In genomic region chr7:102424787-102425218, GRCh38 we compare ENCODE assay signal across 11 cellular contexts. TPM values are rescaled to one million over a fixed set of nuclear protein-coding genes. Genes with fewer than 3 reads are reported as not detected.
DNase-seq lines count a peak whose midpoint lies in the region; ATAC-seq and TF ChIP-seq lines count a peak whose summit lies in the region.
"Had no signal": no experiment of that assay in that cellular context is flagged by ENCODE, and none has a peak within 500 bp of the region (broad histone marks: within the 10 kb centered on the region; RNA-seq: fewer than 3 reads in every experiment).

No MANE protein-coding gene starts in this region.

- 94% methylated on average over 12 of the region's 13 CpGs for WGBS in mammary epithelial cell (ENCODE audit: low coverage, missing lambda C conversion rate)

- H3K4me3 ChIP-seq in mammary epithelial cell (replicated peaks in 1 of 3; ENCODE audit: insufficient read depth in 1 of 3, low read depth in 2 of 3, low read length in 3 of 3) = no peak overlapping the region
- H3K4me3 ChIP-seq: adrenal gland, SK-N-MC had no signal

- H3K36me3 Mint-ChIP-seq in activated T-helper 2 cell treated with anti-CD3 and anti-CD28 coated beads, Interferon-gamma antibody, Interleukin-2, Interleukin-4, amounts not matched to agents 10 μg/mL and 5 μg/mL and 100 μg/mL, durations not matched to agents 14 hours and 24 hours and 36 hours (ENCODE audit: low read depth) = peaks cover 64% of the 10 kb centered on the region
- H3K36me3 Mint-ChIP-seq in natural killer cell treated with Interleukin-12 subunit alpha and Interleukin-12 subunit beta and Interleukin-15 and Interleukin-18, amount 100 ng/mL, for 72 hours = no peaks in the 10 kb centered on the region

- H3K4me1 Mint-ChIP-seq in activated T-helper 2 cell treated with anti-CD3 and anti-CD28 coated beads, Interferon-gamma antibody, Interleukin-2, Interleukin-4, amounts not matched to agents 10 μg/mL and 5 μg/mL and 100 μg/mL, durations not matched to agents 14 hours and 24 hours and 36 hours (ENCODE audit: low read depth) = peaks cover 60% of the 10 kb centered on the region
- peaks cover 48 to 55% of the 10 kb centered on the region in 2 donors for H3K4me1 Mint-ChIP-seq in natural killer cell treated with Interleukin-12 subunit alpha and Interleukin-12 subunit beta and Interleukin-15 and Interleukin-18, amount 100 ng/mL, for 72 hours (ENCODE audit: low read depth in 2 of 2)

- no TSS peak for BruUV-seq in mammary epithelial cell (replicated peaks; lab: Mats Ljungman, UMichigan)

- H3K9me3 ChIP-seq in mammary epithelial cell (replicated peaks; ENCODE audit: insufficient read depth, low read length) = no peaks in the 10 kb centered on the region
- H3K9me3 ChIP-seq: adrenal gland had no signal

- CTCF ChIA-PET in mammary epithelial cell (lab: Charles Lee; ENCODE audit: low non-redundant PET) = no interaction called here

- H3K27ac Mint-ChIP-seq in activated T-helper 2 cell treated with anti-CD3 and anti-CD28 coated beads, Interferon-gamma antibody, Interleukin-2, Interleukin-4, amounts not matched to agents 10 μg/mL and 5 μg/mL and 100 μg/mL, durations not matched to agents 14 hours and 24 hours and 36 hours = peak overlapping the region; percentile 100
- H3K27ac Mint-ChIP-seq in natural killer cell treated with Interleukin-12 subunit alpha and Interleukin-12 subunit beta and Interleukin-15 and Interleukin-18, amount 100 ng/mL, for 72 hours = peak overlapping the region; percentile 100

- intact Hi-C loops in activated T-helper 2 cell treated with anti-CD3 and anti-CD28 coated beads, Interferon-gamma antibody, Interleukin-2, Interleukin-4, amounts not matched to agents 10 μg/mL and 5 μg/mL and 100 μg/mL, durations not matched to agents 14 hours and 24 hours and 36 hours (cut with micrococcal nuclease) = no loop called here
- intact Hi-C loops in posterior vena cava (cut with DNase I) = no loop called here
- intact Hi-C loops in mammary epithelial cell (cut with micrococcal nuclease) = no loop called here

- no peak overlapping the region for H2AFZ ChIP-seq in mammary epithelial cell (ENCODE audit: low read depth, low read length)

- H3K4me2 ChIP-seq in mammary epithelial cell (ENCODE audit: insufficient read depth, low read depth, low read length) = no peak overlapping the region

- peak; percentile 24 for ATAC-seq in GM18867 (IDR thresholded peaks at IDR 0.05; ENCODE audit: unreplicated experiment)
- peak; percentile 9 for ATAC-seq in HG02973 (IDR thresholded peaks at IDR 0.05; ENCODE audit: unreplicated experiment)
- ATAC-seq in natural killer cell treated with Interleukin-12 subunit alpha and Interleukin-12 subunit beta and Interleukin-15 and Interleukin-18, amount 100 ng/mL, for 72 hours = no peak
- ATAC-seq in GM18519 (IDR thresholded peaks at IDR 0.05; ENCODE audit: low FRiP score, unreplicated experiment) = no peak

- dilution Hi-C loops in mammary epithelial cell (cut with HindIII; ENCODE audit: low sequenced_read_pairs) = no loop called here

- no peaks in the 10 kb centered on the region for H3K27me3 Mint-ChIP-seq in activated T-helper 2 cell treated with anti-CD3 and anti-CD28 coated beads, Interferon-gamma antibody, Interleukin-2, Interleukin-4, amounts not matched to agents 10 μg/mL and 5 μg/mL and 100 μg/mL, durations not matched to agents 14 hours and 24 hours and 36 hours (ENCODE audit: low read depth)
- no peaks in the 10 kb centered on the region for H3K27me3 Mint-ChIP-seq in natural killer cell treated with Interleukin-12 subunit alpha and Interleukin-12 subunit beta and Interleukin-15 and Interleukin-18, amount 100 ng/mL, for 72 hours

- no peaks in the 10 kb centered on the region for H3K27me3 ChIP-seq in mammary epithelial cell (ENCODE audit: insufficient read depth, low read length)
- H3K27me3 ChIP-seq: adrenal gland had no signal

- H3K4me1 ChIP-seq in mammary epithelial cell (ENCODE audit: insufficient read depth, low read length) = no peaks in the 10 kb centered on the region
- H3K4me1 ChIP-seq: adrenal gland had no signal

- no peaks in the 10 kb centered on the region for H4K20me1 ChIP-seq in mammary epithelial cell (ENCODE audit: insufficient read depth, low read length)

- TF ChIP-seq CTCF in GM13977 (IDR thresholded peaks at IDR 0.05; ENCODE audit: extremely low read depth, insufficient read depth, missing control alignments) = no peak
- no peak for TF ChIP-seq CTCF in mammary epithelial cell (conservative IDR thresholded peaks at IDR 0.05 in 1 of 2, IDR thresholded peaks at IDR 0.05 in 1 of 2; ENCODE audit: extremely low read depth in 1 of 2, insufficient read depth in 1 of 2, low read depth in 1 of 2, low read length in 2 of 2)

- H3K36me3 ChIP-seq in mammary epithelial cell (ENCODE audit: insufficient read depth, low read length) = peaks cover 5% of the 10 kb centered on the region

- in situ Hi-C loops in GM13977 (cut with MboI; ENCODE audit: low pct_unique_long_range_greater_than_20kb, low sequenced_read_pairs, unreplicated experiment) (no loop called here), mammary epithelial cell (cut with MboI; ENCODE audit: low sequenced_read_pairs in 2 of 2) (no loop called here)

- H3K4me3 Mint-ChIP-seq in activated T-helper 2 cell treated with anti-CD3 and anti-CD28 coated beads, Interferon-gamma antibody, Interleukin-2, Interleukin-4, amounts not matched to agents 10 μg/mL and 5 μg/mL and 100 μg/mL, durations not matched to agents 14 hours and 24 hours and 36 hours (ENCODE audit: low read depth) = peak overlapping the region; percentile 47
- H3K4me3 Mint-ChIP-seq in natural killer cell treated with Interleukin-12 subunit alpha and Interleukin-12 subunit beta and Interleukin-15 and Interleukin-18, amount 100 ng/mL, for 72 hours = peak overlapping the region; percentile 98

- H3K27ac ChIP-seq in mammary epithelial cell (ENCODE audit: insufficient read depth, low read depth, low read length) = no peak overlapping the region
- H3K27ac ChIP-seq: SK-N-MC had no signal

- H3K79me2 ChIP-seq in mammary epithelial cell (ENCODE audit: insufficient read depth, low read length) = no peaks in the 10 kb centered on the region

- no peak for DNase-seq in activated T-helper 2 cell treated with anti-CD3 and anti-CD28 coated beads, Interferon-gamma antibody, Interleukin-2, Interleukin-4, amounts not matched to agents 10 μg/mL and 5 μg/mL and 100 μg/mL, durations not matched to agents 14 hours and 24 hours and 36 hours (ENCODE audit: low spot score)
- DNase-seq in natural killer cell treated with Interleukin-12 subunit alpha and Interleukin-12 subunit beta and Interleukin-15 and Interleukin-18, amount 100 ng/mL, for 72 hours (ENCODE audit: low spot score) = no peak
- DNase-seq in posterior vena cava (ENCODE audit: low spot score) = no peak
- no peak for DNase-seq in GM13977 (ENCODE audit: low spot score)
- DNase-seq in mammary epithelial cell = no peak
- DNase-seq: HCEC 1CT had no signal

- no peaks in the 10 kb centered on the region for H3K9me3 Mint-ChIP-seq in activated T-helper 2 cell treated with anti-CD3 and anti-CD28 coated beads, Interferon-gamma antibody, Interleukin-2, Interleukin-4, amounts not matched to agents 10 μg/mL and 5 μg/mL and 100 μg/mL, durations not matched to agents 14 hours and 24 hours and 36 hours
- H3K9me3 Mint-ChIP-seq in natural killer cell treated with Interleukin-12 subunit alpha and Interleukin-12 subunit beta and Interleukin-15 and Interleukin-18, amount 100 ng/mL, for 72 hours = no peaks in the 10 kb centered on the region

- H3K9ac ChIP-seq in mammary epithelial cell (ENCODE audit: insufficient read depth, low read length) = no peak overlapping the region

RNA-seq across cellular contexts. Expression of gene ORAI2, which starts 8.6 kb away (rescaled TPM):
- 53.5 and 53.8 TPM in 2 replicates for total RNA-seq in activated T-helper 2 cell treated with anti-CD3 and anti-CD28 coated beads, Interferon-gamma antibody, Interleukin-2, Interleukin-4, amounts not matched to agents 10 μg/mL and 5 μg/mL and 100 μg/mL, durations not matched to agents 14 hours and 24 hours and 36 hours
- total RNA-seq in natural killer cell treated with Interleukin-12 subunit alpha and Interleukin-12 subunit beta and Interleukin-15 and Interleukin-18, amount 100 ng/mL, for 72 hours = 10 to 100 TPM; 56.5 to 70.4 TPM
- total RNA-seq in posterior vena cava (10 to 100 TPM; 13.0 to 17.5 TPM), mammary epithelial cell (10 to 100 TPM; 17.3 to 28.0 TPM)
- polyA plus RNA-seq in mammary epithelial cell = 10.7 TPM
- 13.6 TPM for polyA minus RNA-seq in mammary epithelial cell

RNA-seq across cellular contexts. Expression of gene PRKRIP1, which starts 28.6 kb away (rescaled TPM):
- 25.7 and 30.0 TPM in 2 replicates for total RNA-seq in activated T-helper 2 cell treated with anti-CD3 and anti-CD28 coated beads, Interferon-gamma antibody, Interleukin-2, Interleukin-4, amounts not matched to agents 10 μg/mL and 5 μg/mL and 100 μg/mL, durations not matched to agents 14 hours and 24 hours and 36 hours
- 10 to 100 TPM; 26.7 to 39.5 TPM for total RNA-seq in natural killer cell treated with Interleukin-12 subunit alpha and Interleukin-12 subunit beta and Interleukin-15 and Interleukin-18, amount 100 ng/mL, for 72 hours
- 10 to 100 TPM; 13.8 to 13.9 TPM for total RNA-seq in posterior vena cava
- 10 to 100 TPM; 13.3 to 27.1 TPM for total RNA-seq in mammary epithelial cell
- polyA plus RNA-seq in mammary epithelial cell = 13.2 TPM
- 1.0 TPM for polyA minus RNA-seq in mammary epithelial cell

RNA-seq across cellular contexts. Expression of gene ALKBH4, which starts 39.9 kb away (rescaled TPM):
- 8.9 and 10.0 TPM in 2 replicates for total RNA-seq in activated T-helper 2 cell treated with anti-CD3 and anti-CD28 coated beads, Interferon-gamma antibody, Interleukin-2, Interleukin-4, amounts not matched to agents 10 μg/mL and 5 μg/mL and 100 μg/mL, durations not matched to agents 14 hours and 24 hours and 36 hours
- total RNA-seq in natural killer cell treated with Interleukin-12 subunit alpha and Interleukin-12 subunit beta and Interleukin-15 and Interleukin-18, amount 100 ng/mL, for 72 hours = 10 to 100 TPM in 1 of 2 donors, 1 to 10 TPM in 1; 7.8 to 19.3 TPM
- total RNA-seq in posterior vena cava = 1 to 10 TPM; 6.4 to 6.8 TPM
- total RNA-seq in mammary epithelial cell = 10 to 100 TPM in 1 of 2 donors, 1 to 10 TPM in 1; 9.2 to 12.5 TPM
- polyA plus RNA-seq in mammary epithelial cell = 5.3 TPM
- 0.41 TPM for polyA minus RNA-seq in mammary epithelial cell

RNA-seq across cellular contexts. Expression of gene LRWD1, which starts 40.0 kb away (rescaled TPM):
- 21.8 and 22.0 TPM in 2 replicates for total RNA-seq in activated T-helper 2 cell treated with anti-CD3 and anti-CD28 coated beads, Interferon-gamma antibody, Interleukin-2, Interleukin-4, amounts not matched to agents 10 μg/mL and 5 μg/mL and 100 μg/mL, durations not matched to agents 14 hours and 24 hours and 36 hours
- 10 to 100 TPM; 22.9 to 44.2 TPM for total RNA-seq in natural killer cell treated with Interleukin-12 subunit alpha and Interleukin-12 subunit beta and Interleukin-15 and Interleukin-18, amount 100 ng/mL, for 72 hours
- 1 to 10 TPM; 6.6 to 9.2 TPM for total RNA-seq in posterior vena cava
- 10 to 100 TPM; 17.8 to 18.3 TPM for total RNA-seq in mammary epithelial cell
- polyA plus RNA-seq in mammary epithelial cell = 18.0 TPM
- polyA minus RNA-seq in mammary epithelial cell = 10.0 TPM

RNA-seq across cellular contexts. Expression of gene POLR2J, which starts 53.9 kb away (rescaled TPM):
- total RNA-seq in activated T-helper 2 cell treated with anti-CD3 and anti-CD28 coated beads, Interferon-gamma antibody, Interleukin-2, Interleukin-4, amounts not matched to agents 10 μg/mL and 5 μg/mL and 100 μg/mL, durations not matched to agents 14 hours and 24 hours and 36 hours = 46.8 and 52.2 TPM in 2 replicates
- 10 to 100 TPM; 56.9 to 57.6 TPM for total RNA-seq in natural killer cell treated with Interleukin-12 subunit alpha and Interleukin-12 subunit beta and Interleukin-15 and Interleukin-18, amount 100 ng/mL, for 72 hours
- total RNA-seq in posterior vena cava (10 to 100 TPM; 35.0 to 40.3 TPM), mammary epithelial cell (10 to 100 TPM; 19.3 to 50.5 TPM)
- polyA plus RNA-seq in mammary epithelial cell = 75.1 TPM
- 5.2 TPM for polyA minus RNA-seq in mammary epithelial cell

Comparison
In these comparisons a context has a peak if more than half of its experiments do, and no peak if none do; other contexts are left out.
1. ATAC-seq: peak in GM18867 (single experiment) and HG02973 (single experiment); none in natural killer cell treated with Interleukin-12 subunit alpha and Interleukin-12 subunit beta and Interleukin-15 and Interleukin-18, amount 100 ng/mL, for 72 hours (0 of 2) and GM18519 (single experiment).